Comparison of ENCODE assay signal across 18 cellular contexts in the genomic region with DNA sequence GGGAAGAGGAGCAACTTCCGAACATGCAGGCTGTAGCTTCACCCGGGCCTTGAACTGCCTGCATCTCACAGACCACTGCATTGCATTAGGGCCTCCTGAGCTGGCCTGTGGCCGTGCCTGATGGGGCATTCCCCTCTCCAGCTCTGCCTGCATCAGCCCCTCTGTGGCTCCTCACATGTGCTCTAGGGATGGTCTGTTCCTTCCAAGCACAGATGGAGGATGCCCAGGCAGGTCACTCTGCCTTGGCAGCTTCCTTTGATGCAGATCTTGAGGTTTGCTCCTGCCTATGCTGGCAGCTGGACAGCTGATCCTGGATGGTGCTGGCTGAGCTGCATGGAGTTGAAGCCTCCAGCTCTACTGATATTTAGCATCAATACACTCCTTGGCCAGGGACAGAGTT. TPM values are rescaled to one million over a fixed set of nuclear protein-coding genes. Genes with fewer than 3 reads are reported as not detected.
DNase-seq lines count a peak whose midpoint lies in the region; ATAC-seq and TF ChIP-seq lines count a peak whose summit lies in the region.
"Had no signal": no experiment of that assay in that cellular context is flagged by ENCODE, and none has a peak within 500 bp of the region (broad histone marks: within the 10 kb centered on the region; RNA-seq: fewer than 3 reads in every experiment).

No MANE protein-coding gene starts in this region.

- H3K9me3 Mint-ChIP-seq in activated B cell treated with CpG ODN at 0.5 μM for 24 hours: no peaks in the 10 kb centered on the region
- no peaks in the 10 kb centered on the region for H3K9me3 Mint-ChIP-seq in nephron progenitor cell
- H3K9me3 Mint-ChIP-seq in naive thymus-derived CD8-positive, alpha-beta T cell: no peaks in the 10 kb centered on the region

- H3K36me3 Mint-ChIP-seq in activated B cell treated with CpG ODN at 0.5 μM for 24 hours (ENCODE audit: low read depth): peaks cover 87% of the 10 kb centered on the region
- H3K36me3 Mint-ChIP-seq in nephron progenitor cell (ENCODE audit: low read depth): no peaks in the 10 kb centered on the region
- peaks cover 0 to 89% (median 9%) of the 10 kb centered on the region in 3 donors for H3K36me3 Mint-ChIP-seq in naive thymus-derived CD8-positive, alpha-beta T cell

- POLR2A ChIA-PET in activated B cell treated with CpG ODN at 0.5 μM for 24 hours (lab: Charles Lee): interaction anchor here (0.7 kb wide), 1 partner anchor 24 kb away, joined by 3 read pairs; no protein-coding TSS in a partner anchor
- POLR2A ChIA-PET in naive thymus-derived CD8-positive, alpha-beta T cell (lab: Charles Lee): interaction anchor here (0.6 kb wide), 1 partner anchor 71 kb away, joined by 6 read pairs; no protein-coding TSS in a partner anchor

- intact Hi-C loops in activated B cell treated with CpG ODN at 0.5 μM for 24 hours (cut with micrococcal nuclease): no loop called here

- no peak for ATAC-seq in activated B cell treated with CpG ODN at 0.5 μM for 24 hours (ENCODE audit: low read depth)
- no peak for ATAC-seq in omental fat pad (ENCODE audit: low FRiP score)
- ATAC-seq in naive thymus-derived CD8-positive, alpha-beta T cell: no peak

- CTCF ChIA-PET in activated B cell treated with CpG ODN at 0.5 μM for 24 hours (lab: Charles Lee): interaction anchor here (1.7 kb wide), 1 partner anchor 70 kb away, joined by 4 read pairs; no protein-coding TSS in a partner anchor

- H3K27ac Mint-ChIP-seq in activated B cell treated with CpG ODN at 0.5 μM for 24 hours (peak overlapping the region; percentile 21), nephron progenitor cell (no peak overlapping the region)
- H3K27ac Mint-ChIP-seq in naive thymus-derived CD8-positive, alpha-beta T cell: no peak overlapping the region

- H3K4me1 Mint-ChIP-seq in activated B cell treated with CpG ODN at 0.5 μM for 24 hours (peaks cover 20% of the 10 kb centered on the region), nephron progenitor cell (peaks cover 23% of the 10 kb centered on the region)
- H3K4me1 Mint-ChIP-seq in naive thymus-derived CD8-positive, alpha-beta T cell: peaks cover 9 to 13% (median 12%) of the 10 kb centered on the region in 4 donors

- H3K27me3 Mint-ChIP-seq in activated B cell treated with CpG ODN at 0.5 μM for 24 hours (no peaks in the 10 kb centered on the region), nephron progenitor cell (ENCODE audit: low read depth, poor library complexity) (peaks cover 6% of the 10 kb centered on the region)
- H3K27me3 Mint-ChIP-seq in naive thymus-derived CD8-positive, alpha-beta T cell: no peaks in the 10 kb centered on the region

- DNase-seq in activated CD8-positive, alpha-beta memory T cell treated with anti-CD3 and anti-CD28 coated beads, Interleukin-2, amount 50 U/mL, for 48 hours: peak; percentile 20
- DNase-seq in activated CD8-positive, alpha-beta memory T cell treated with anti-CD3 and anti-CD28 coated beads for 24 hours: no peak
- DNase-seq in activated B cell treated with CpG ODN at 0.5 μM for 24 hours: no peak
- DNase-seq in omental fat pad (ENCODE audit: low spot score): peak; percentile 9
- no peak for DNase-seq in NCI-H1417 (lab: John Stamatoyannopoulos, UW)
- no peak for DNase-seq in nephron progenitor cell
- no peak for DNase-seq in naive thymus-derived CD8-positive, alpha-beta T cell
- DNase-seq: BE2C, EL, GF-D8, Kasumi-1, NCI-H1092 treated with DMSO at 0.1 percent for 48 hours, NCI-H146, NCI-H2029, NCI-H2227 treated with DMSO at 0.1 percent for 48 hours, NCI-H524 treated with DMSO at 0.1 percent for 48 hours, OCI-M1, SJCRH30 had no signal

- TF ChIP-seq CTCF in activated B cell treated with CpG ODN at 0.5 μM for 24 hours (IDR thresholded peaks at IDR 0.05): no peak
- no peak for TF ChIP-seq CTCF in omental fat pad (IDR thresholded peaks at IDR 0.05)
- TF ChIP-seq CTCF in nephron progenitor cell (IDR thresholded peaks at IDR 0.05): no peak

- H3K4me3 Mint-ChIP-seq in activated B cell treated with CpG ODN at 0.5 μM for 24 hours (no peak overlapping the region), nephron progenitor cell (no peak overlapping the region)
- H3K4me3 Mint-ChIP-seq in naive thymus-derived CD8-positive, alpha-beta T cell: no peak overlapping the region

RNA-seq across cellular contexts. Expression of gene AMPD3, which starts 28.5 kb away (rescaled TPM):
- 99.5 and 116 TPM in 2 replicates for total RNA-seq in activated B cell treated with CpG ODN at 0.5 μM for 24 hours
- total RNA-seq in omental fat pad: 10 to 100 TPM in 2 of 4 donors, 1 to 10 TPM in 2; 4.4 to 43.3 (median 9.9) TPM
- total RNA-seq in naive thymus-derived CD8-positive, alpha-beta T cell: 10 to 100 TPM; 24.9 to 28.0 TPM
- 10 to 100 TPM in 2 of 3 donors, 1 to 10 TPM in 1; 4.3 to 14.2 (median 10.6) TPM for polyA plus RNA-seq in naive thymus-derived CD8-positive, alpha-beta T cell

RNA-seq across cellular contexts. Expression of gene RNF141, which starts 57.4 kb away (rescaled TPM):
- total RNA-seq in activated B cell treated with CpG ODN at 0.5 μM for 24 hours (32.8 and 36.9 TPM in 2 replicates), omental fat pad (10 to 100 TPM; 20.0 to 35.8 (median 26.5) TPM)
- total RNA-seq in naive thymus-derived CD8-positive, alpha-beta T cell: 10 to 100 TPM; 18.8 to 19.3 TPM
- polyA plus RNA-seq in naive thymus-derived CD8-positive, alpha-beta T cell: 10 to 100 TPM; 20.5 to 22.9 (median 22.8) TPM

Comparison
In these comparisons a context has a peak if more than half of its experiments do, and no peak if none do; other contexts are left out.
1. DNase-seq: peak in activated CD8-positive, alpha-beta memory T cell treated with anti-CD3 and anti-CD28 coated beads, Interleukin-2, amount 50 U/mL, for 48 hours (single experiment) and omental fat pad (single experiment); none in activated CD8-positive, alpha-beta memory T cell treated with anti-CD3 and anti-CD28 coated beads for 24 hours (single experiment), activated B cell treated with CpG ODN at 0.5 μM for 24 hours (single experiment), NCI-H1417 (0 of 3), nephron progenitor cell (single experiment) and naive thymus-derived CD8-positive, alpha-beta T cell (0 of 10).